Comparison of ENCODE assay signal across 20 cellular contexts in genomic region chr9:91055845-91056244, GRCh38.
"Had no signal": no experiment of that assay in that cellular context is flagged by ENCODE, and none has a peak within 500 bp of the region (broad histone marks: within the 10 kb centered on the region; RNA-seq: fewer than 3 reads in every experiment).

No MANE protein-coding gene starts in this region.

- H3K36me3 ChIP-seq: SJCRH30, spleen, tibial nerve had no signal

- H3K4me3 Mint-ChIP-seq: nephron; T-helper 1 cell treated with Interleukin-12 subunit alpha and Interleukin-12 subunit beta and Interleukin-4 antibody, amounts not matched to agents 30 μg/mL and 1 μg/mL, for 36 hours had no signal

- H3K27ac Mint-ChIP-seq: nephron; T-helper 1 cell treated with Interleukin-12 subunit alpha and Interleukin-12 subunit beta and Interleukin-4 antibody, amounts not matched to agents 30 μg/mL and 1 μg/mL, for 36 hours had no signal

- ATAC-seq: activated CD4-positive, CD25-positive, alpha-beta regulatory T cell treated with anti-CD3 and anti-CD28 coated beads, Interleukin-2, amount 50 U/mL, for 24 hours; foreskin keratinocyte had no signal

- H3K4me3 ChIP-seq: dorsolateral prefrontal cortex, SJCRH30, spleen, tibial nerve had no signal

- H3K4me1 ChIP-seq: SJCRH30 had no signal

- FAIRE-seq: islet of Langerhans, urothelium cell line had no signal

- DNase-seq: activated CD4-positive, alpha-beta T cell treated with anti-CD3 and anti-CD28 coated beads, Interleukin-2, amount 50 U/mL, for 48 hours; activated naive CD4-positive, alpha-beta T cell; dorsolateral prefrontal cortex; foreskin keratinocyte; glutamatergic neuron; hippocampal formation; mammary epithelial cell; midbrain; posterior cingulate gyrus; retina; SJCRH30; spleen; stimulated activated CD4-positive, alpha-beta T cell treated with anti-CD3 and anti-CD28 coated beads, Interleukin-4, amount 100 ng/mL, for 4 hours; stimulated activated naive CD4-positive, alpha-beta T cell had no signal

- H3K9me3 ChIP-seq: SJCRH30, spleen, tibial nerve had no signal

- H3K27ac ChIP-seq: dorsolateral prefrontal cortex, foreskin keratinocyte, SJCRH30, spleen, tibial nerve had no signal

- H3K27me3 ChIP-seq: dorsolateral prefrontal cortex, foreskin keratinocyte, SJCRH30, spleen, tibial nerve had no signal
